35 cellular contexts compared by ENCODE assay signal in the genomic region with DNA sequence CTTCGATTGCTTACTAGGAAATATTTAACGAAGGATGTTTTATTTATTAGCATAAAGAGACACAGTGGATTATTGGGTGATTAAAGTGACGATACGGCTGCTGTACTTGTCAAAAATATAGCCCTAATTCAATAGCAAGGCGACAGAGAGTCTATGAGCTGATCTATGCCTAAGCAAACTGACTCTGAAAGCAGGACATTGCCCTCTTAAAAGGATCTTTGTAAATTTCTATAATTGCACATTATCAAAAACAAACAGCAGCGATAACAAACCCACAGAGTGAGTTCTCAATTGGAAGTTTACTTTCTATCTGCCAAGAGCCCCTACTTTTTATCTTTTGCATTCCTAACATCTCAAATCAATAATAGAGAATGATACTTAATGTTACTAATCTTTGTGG. TPM values are rescaled to one million over a fixed set of nuclear protein-coding genes. Genes with fewer than 3 reads are reported as not detected.
"Had no signal": no experiment of that assay in that cellular context is flagged by ENCODE, and none has a peak within 500 bp of the region (broad histone marks: within the 10 kb centered on the region; RNA-seq: fewer than 3 reads in every experiment).

No MANE protein-coding gene starts in this region.

- H3K27me3 ChIP-seq: uterus had no signal

- H3K27ac ChIP-seq: colonic mucosa, epithelial cell of prostate, gastroesophageal sphincter, heart left ventricle, left lung, neutrophil, pancreas, right atrium auricular region, sigmoid colon, spleen, suprapubic skin, transverse colon, upper lobe of right lung, uterus had no signal

- H3K4me3 ChIP-seq: colonic mucosa, gastroesophageal sphincter, heart left ventricle, left lung, mucosa of descending colon, pancreas, right atrium auricular region, sigmoid colon, spleen, suprapubic skin, transverse colon, upper lobe of right lung, uterus had no signal

- DNase-seq: colonic mucosa; effector CD8-positive, alpha-beta T cell; endodermal cell; foreskin fibroblast; heart left ventricle; hippocampal formation; left cardiac atrium; left lung; mesenchymal stem cell; mucosa of descending colon; naive B cell; pancreas; sigmoid colon; stimulated activated CD4-positive, alpha-beta T cell treated with anti-CD3 and anti-CD28 coated beads, Interleukin-4, amount 100 ng/mL, for 1 hour; stimulated activated CD8-positive, alpha-beta memory T cell treated with anti-CD3 and anti-CD28 coated beads, Interleukin-4, amount 100 ng/mL, for 48 hours; stimulated activated naive CD4-positive, alpha-beta T cell; stimulated activated naive CD8-positive, alpha-beta T cell treated with anti-CD3 and anti-CD28 coated beads, Interleukin-15, amount 100 ng/mL, for 72 hours; transverse colon; upper lobe of right lung; uterus had no signal

- H3K4me1 ChIP-seq: colonic mucosa, pancreas, right atrium auricular region, uterus had no signal

- FAIRE-seq: islet of Langerhans, pancreas had no signal

- ATAC-seq: esophagus mucosa; gastroesophageal sphincter; heart left ventricle; left cardiac atrium; left lung; mucosa of descending colon; natural killer cell treated with Interleukin-12 subunit alpha and Interleukin-12 subunit beta and Interleukin-15 and Interleukin-18, amount 100 ng/mL, for 72 hours; pancreas; stimulated activated naive CD8-positive, alpha-beta T cell treated with anti-CD3 and anti-CD28 coated beads, Interleukin-15, amount 100 ng/mL, for 72 hours; upper lobe of right lung had no signal

- H3K36me3 ChIP-seq: colonic mucosa, gastroesophageal sphincter, heart left ventricle, left lung, neutrophil, pancreas, right atrium auricular region, sigmoid colon, spleen, suprapubic skin, transverse colon, upper lobe of right lung, uterus had no signal

- H3K9me3 ChIP-seq: colonic mucosa, gastroesophageal sphincter, heart left ventricle, left lung, mucosa of descending colon, neutrophil, pancreas, right atrium auricular region, sigmoid colon, spleen, suprapubic skin, transverse colon, upper lobe of right lung, uterus had no signal

RNA-seq across cellular contexts. Expression of gene TLX3, which starts 31.4 kb away (rescaled TPM):
- total RNA-seq: colonic mucosa; endodermal cell; esophagus mucosa; gastroesophageal sphincter; left cardiac atrium; left lung; lower leg skin; lung microvascular endothelial cell; mesothelial cell of epicardium; mucosa of descending colon; natural killer cell treated with Interleukin-12 subunit alpha and Interleukin-12 subunit beta and Interleukin-15 and Interleukin-18, amount 100 ng/mL, for 72 hours; omental fat pad; pancreas; posterior vena cava; right atrium auricular region; sigmoid colon; skeletal muscle tissue; spleen; suprapubic skin; transverse colon; upper lobe of right lung; uterus had no signal
- polyA plus RNA-seq: heart left ventricle, pancreas, sigmoid colon, spleen had no signal
